In genomic region chr4:169122405-169122804, GRCh38 we compare ENCODE assay signal across 18 cellular contexts.
DNase-seq lines count a peak whose midpoint lies in the region; ATAC-seq, FAIRE-seq and TF ChIP-seq lines count a peak whose summit lies in the region.
"Had no signal": no experiment of that assay in that cellular context is flagged by ENCODE, and none has a peak within 500 bp of the region (broad histone marks: within the 10 kb centered on the region; RNA-seq: fewer than 3 reads in every experiment).

No MANE protein-coding gene starts in this region.

- H3K4me3 ChIP-seq in fibroblast of the aortic adventitia (ENCODE audit: low read depth, low read length): no peak overlapping the region
- H3K4me3 ChIP-seq in neural progenitor cell: no peak overlapping the region
- H3K4me3 ChIP-seq: BLaER1 treated with 17β-estradiol and CSF1 and Interleukin-3, amounts not matched to agents 10 nM and 100 nM had no signal

- ATAC-seq in HG03025 (IDR thresholded peaks at IDR 0.05; ENCODE audit: low FRiP score, unreplicated experiment): no peak

- H3K27ac ChIP-seq in VCaP (peak overlapping the region; percentile 96), neural progenitor cell (peak overlapping the region; percentile 62)
- H3K27ac ChIP-seq: BLaER1 treated with 17β-estradiol and CSF1 and Interleukin-3, amounts not matched to agents 10 nM and 100 nM; HL-60 had no signal

- DNase-seq in GM12891 (ENCODE audit: insufficient read length, low spot score) (no peak), fibroblast of the aortic adventitia (ENCODE audit: low read depth) (peak; percentile 42), neural progenitor cell (ENCODE audit: low spot score) (no peak), GM10266 (ENCODE audit: extremely low spot score) (no peak), SHP77 (lab: John Stamatoyannopoulos, UW) (no peak)
- no peak for DNase-seq in activated T-cell treated with anti-CD3 and anti-CD28 coated beads, Interleukin-2, amount 50 U/mL, for 1 hour
- DNase-seq: ACHN; CD4-positive, CD25-positive, alpha-beta regulatory T cell; DMS79 treated with DMSO at 0.1 percent for 48 hours; EL; GOT3; H9; KG1 had no signal

- no peaks in the 10 kb centered on the region for H3K79me2 ChIP-seq in neural progenitor cell (ENCODE audit: low read depth)

- TF ChIP-seq POLR2A in GM12891 (IDR thresholded peaks at IDR 0.05; ENCODE audit: low read depth, low read length): no peak

- H3K27ac Mint-ChIP-seq in neural progenitor cell: no peak overlapping the region
- H3K27ac Mint-ChIP-seq: CD4-positive, CD25-positive, alpha-beta regulatory T cell had no signal

- peaks cover 2% of the 10 kb centered on the region for H3K27me3 Mint-ChIP-seq in neural progenitor cell (ENCODE audit: insufficient read depth, low read depth)
- H3K27me3 Mint-ChIP-seq: CD4-positive, CD25-positive, alpha-beta regulatory T cell had no signal

- H3K4me3 Mint-ChIP-seq in neural progenitor cell: no peak overlapping the region
- H3K4me3 Mint-ChIP-seq: CD4-positive, CD25-positive, alpha-beta regulatory T cell; H9 had no signal

- H3K9me3 ChIP-seq in neural progenitor cell (ENCODE audit: low read depth): no peaks in the 10 kb centered on the region
- H3K9me3 ChIP-seq: BLaER1 treated with 17β-estradiol and CSF1 and Interleukin-3, amounts not matched to agents 10 nM and 100 nM had no signal

- H3K4me2 ChIP-seq in neural progenitor cell: peak overlapping the region; percentile 3
- H3K4me2 ChIP-seq: BLaER1 treated with 17β-estradiol and CSF1 and Interleukin-3, amounts not matched to agents 10 nM and 100 nM had no signal

- peaks cover 13% of the 10 kb centered on the region for H3K4me1 ChIP-seq in neural progenitor cell
- H3K4me1 ChIP-seq: BLaER1 treated with 17β-estradiol and CSF1 and Interleukin-3, amounts not matched to agents 10 nM and 100 nM had no signal

- FAIRE-seq in GM12891 (lab: Jason Lieb, UNC): peak; percentile 35
- FAIRE-seq: G401.6 had no signal

- H3F3A ChIP-seq in neural progenitor cell (ENCODE audit: low read depth): peaks cover 3% of the 10 kb centered on the region

- H2AFZ ChIP-seq in neural progenitor cell (replicated peaks): no peak overlapping the region

- peaks cover 3% of the 10 kb centered on the region for H3K4me1 Mint-ChIP-seq in neural progenitor cell
- H3K4me1 Mint-ChIP-seq: CD4-positive, CD25-positive, alpha-beta regulatory T cell had no signal

- H4K20me1 ChIP-seq in neural progenitor cell (ENCODE audit: low read depth): no peaks in the 10 kb centered on the region
- H4K20me1 ChIP-seq: BLaER1 treated with 17β-estradiol and CSF1 and Interleukin-3, amounts not matched to agents 10 nM and 100 nM had no signal

- H3K36me3 ChIP-seq in neural progenitor cell: peaks cover 13% of the 10 kb centered on the region

- H3K36me3 Mint-ChIP-seq in neural progenitor cell: peaks cover 35% of the 10 kb centered on the region
- H3K36me3 Mint-ChIP-seq: CD4-positive, CD25-positive, alpha-beta regulatory T cell had no signal

- no peaks in the 10 kb centered on the region for H3K9me3 Mint-ChIP-seq in neural progenitor cell
- H3K9me3 Mint-ChIP-seq: CD4-positive, CD25-positive, alpha-beta regulatory T cell; H9 had no signal

- TF ChIP-seq CTCF in VCaP (conservative IDR thresholded peaks at IDR 0.05): no peak
- no peak for TF ChIP-seq CTCF in fibroblast of the aortic adventitia (IDR thresholded peaks at IDR 0.05; ENCODE audit: insufficient read depth, low read length)
- no peak for TF ChIP-seq CTCF in neural progenitor cell (IDR thresholded peaks at IDR 0.05)
- TF ChIP-seq CTCF in GM10266 (IDR thresholded peaks at IDR 0.05; ENCODE audit: control insufficient read depth, insufficient read depth, low read depth, missing control alignments): no peak

- no peak overlapping the region for H3K9ac ChIP-seq in neural progenitor cell
- H3K9ac ChIP-seq: BLaER1 treated with 17β-estradiol and CSF1 and Interleukin-3, amounts not matched to agents 10 nM and 100 nM had no signal

- no peaks in the 10 kb centered on the region for H3K27me3 ChIP-seq in neural progenitor cell
- H3K27me3 ChIP-seq: BLaER1 treated with 17β-estradiol and CSF1 and Interleukin-3, amounts not matched to agents 10 nM and 100 nM had no signal

TF ChIP-seq in GM12891, 5 proteins besides CTCF, POLR2A, EP300 and RAD21:
- TF ChIP-seq TAF1 (IDR thresholded peaks at IDR 0.05; ENCODE audit: low read depth, low read length): no peak
- no peak for TF ChIP-seq POU2F2 (IDR thresholded peaks at IDR 0.05; ENCODE audit: low read depth, low read length)
- TF ChIP-seq POLR2AphosphoS5 (IDR thresholded peaks at IDR 0.05; ENCODE audit: low read depth, low read length): no peak
- no peak for TF ChIP-seq SPI1 (IDR thresholded peaks at IDR 0.05; ENCODE audit: low read depth, low read length)
- TF ChIP-seq PAX5 (IDR thresholded peaks at IDR 0.05; ENCODE audit: insufficient read depth, low read length, severe bottlenecking): no peak
TF ChIP-seq in GM12891: peak in this region for 0.
